1 cellular context compared by ENCODE assay signal in genomic region chr11:64369440-64370135, GRCh38.
TF ChIP-seq lines count a peak whose summit lies in the region.

No MANE protein-coding gene starts in this region.

TF ChIP-seq in HepG2, 621 proteins besides CTCF, POLR2A, EP300 and RAD21:
- TF ChIP-seq AGO2 (optimal IDR thresholded peaks at IDR 0.05; ENCODE audit: low read depth, low read length) = peak; percentile 52
- TF ChIP-seq ZNF333 (CRISPR knock-in tag; IDR thresholded peaks at IDR 0.05; ENCODE audit: borderline replicate concordance) = no peak
